8 cellular contexts compared by ENCODE assay signal in the genomic region with DNA sequence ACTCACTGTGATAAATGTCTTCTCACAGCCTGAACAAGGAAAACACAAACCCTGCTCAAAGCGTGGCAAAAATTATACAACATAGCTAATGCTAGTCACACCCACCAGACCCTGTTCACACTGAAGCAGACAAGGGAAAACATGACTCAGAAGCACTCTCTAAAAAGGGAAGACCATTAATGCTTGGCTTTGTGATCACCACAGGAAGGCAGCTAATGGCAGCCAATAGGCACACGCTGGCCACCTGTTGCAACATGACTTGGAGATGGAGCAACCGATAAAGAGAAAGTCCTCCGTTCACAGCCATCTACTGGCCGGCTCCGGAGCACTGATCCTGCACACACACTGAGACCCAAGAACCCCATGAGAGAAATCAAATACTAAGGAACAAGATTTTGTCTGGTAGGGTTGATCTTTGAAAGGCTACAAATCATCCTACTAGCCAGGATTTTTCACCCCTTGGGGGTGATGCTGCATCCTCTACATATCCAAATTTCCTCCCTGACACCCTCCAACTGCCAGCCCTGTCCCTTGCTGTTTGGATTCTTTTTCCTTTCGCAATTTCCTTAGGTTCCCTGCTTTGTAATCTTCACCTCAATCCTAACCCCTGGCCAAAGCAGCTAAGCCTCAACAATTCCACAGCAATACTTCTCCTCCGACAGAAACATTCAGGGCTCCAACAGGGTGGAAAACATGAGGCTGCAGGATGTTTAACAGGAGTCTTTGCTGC. TPM values are rescaled to one million over a fixed set of nuclear protein-coding genes. Genes with fewer than 3 reads are reported as not detected.
DNase-seq lines count a peak whose midpoint lies in the region; ATAC-seq and TF ChIP-seq lines count a peak whose summit lies in the region.

No MANE protein-coding gene starts in this region.

- H3K4me1 Mint-ChIP-seq in effector memory CD8-positive, alpha-beta T cell (ENCODE audit: low read depth in 2 of 2), result peaks cover 50 to 52% of the 10 kb centered on the region in 2 donors

- WGBS in testis, 2 donors, result 46 to 53% methylated on average over 8 of the region's 8 CpGs

- no peak for ATAC-seq in effector memory CD8-positive, alpha-beta T cell (replicated peaks)
- ATAC-seq in GM18909 (IDR thresholded peaks at IDR 0.05; ENCODE audit: poor library complexity, unreplicated experiment), result no peak

- POLR2A ChIA-PET in RWPE1 (lab: Yijun Ruan, JAX; ENCODE audit: low non-redundant PET), result interaction anchor here (0.5 kb wide), 1 partner anchor 16 kb away, joined by 4 read pairs; no protein-coding TSS in a partner anchor

- peaks cover 27% of the 10 kb centered on the region for H3K4me1 ChIP-seq in testis

- H3K4me3 ChIP-seq in testis, result no peak overlapping the region

- peaks cover 76% of the 10 kb centered on the region for H3K36me3 Mint-ChIP-seq in effector memory CD8-positive, alpha-beta T cell (ENCODE audit: insufficient read depth)

- CTCF ChIA-PET in RWPE1 (lab: Yijun Ruan, JAX), result interaction anchor here (0.7 kb wide), 1 partner anchor 338 kb away, joined by 3 read pairs; no protein-coding TSS in a partner anchor

- H3K9me3 ChIP-seq in testis, result no peaks in the 10 kb centered on the region

- peak; percentile 20 for TF ChIP-seq CTCF in RWPE1 (conservative IDR thresholded peaks at IDR 0.05; ENCODE audit: low read depth)
- no peak for TF ChIP-seq CTCF in testis (IDR thresholded peaks at IDR 0.05)

- DNase-seq in COLO668 (lab: John Stamatoyannopoulos, UW; ENCODE audit: unreplicated experiment) (peak; percentile 19), HuH-7.5 (ENCODE audit: low spot score) (peak; percentile 93), RWPE1 (ENCODE audit: low spot score) (peak; percentile 96), medulla oblongata (ENCODE audit: extremely low spot score) (peak; percentile 77), testis (peak; percentile 43)
- no peak for DNase-seq in effector memory CD8-positive, alpha-beta T cell
- no peak for DNase-seq in stimulated activated CD4-positive, alpha-beta T cell treated with anti-CD3 and anti-CD28 coated beads, Interleukin-1b, Interleukin-23, amount 100 ng/mL, for 48 hours

- no peaks in the 10 kb centered on the region for H3K36me3 ChIP-seq in testis (ENCODE audit: low read depth, missing control alignments)

- intact Hi-C loops in testis (cut with DNase I; ENCODE audit: low total_unique reads), result no loop called here

- H3K4me3 Mint-ChIP-seq in effector memory CD8-positive, alpha-beta T cell, result peak overlapping the region; percentile 68 to 76

- no peaks in the 10 kb centered on the region for H3K27me3 Mint-ChIP-seq in effector memory CD8-positive, alpha-beta T cell

- no peak for TF ChIP-seq POLR2A in testis (IDR thresholded peaks at IDR 0.05)

- H3K27ac ChIP-seq in RWPE1, result peak overlapping the region; percentile 93
- H3K27ac ChIP-seq in testis, result no peak overlapping the region

- H3K27ac Mint-ChIP-seq in effector memory CD8-positive, alpha-beta T cell, result peak overlapping the region; percentile 65 to 79

- no peaks in the 10 kb centered on the region for H3K9me3 Mint-ChIP-seq in effector memory CD8-positive, alpha-beta T cell

- H3K27me3 ChIP-seq in testis, result no peaks in the 10 kb centered on the region

RNA-seq across cellular contexts. Expression of gene ZXDC, which starts 3.2 kb away (rescaled TPM):
- total RNA-seq in testis, result 10 to 100 TPM; 78.9 to 80.3 TPM
- polyA plus RNA-seq in testis (ENCODE audit: insufficient read depth, low read depth, low replicate concordance), result 25.6 TPM

RNA-seq across cellular contexts. Expression of gene UROC1, which starts 45.1 kb away (rescaled TPM):
- 1 to 10 TPM in 1 of 2 donors, under 1 TPM in 1; 0.25 to 1.0 TPM for total RNA-seq in testis
- 0.34 TPM for polyA plus RNA-seq in testis (ENCODE audit: insufficient read depth, low read depth, low replicate concordance)

RNA-seq across cellular contexts. Expression of gene CHST13, which starts 51.5 kb away (rescaled TPM):
- 10 to 100 TPM; 13.3 to 21.7 TPM for total RNA-seq in testis
- 21.4 TPM for polyA plus RNA-seq in testis (ENCODE audit: insufficient read depth, low read depth, low replicate concordance)

Comparison
In these comparisons a context has a peak if more than half of its experiments do, and no peak if none do; other contexts are left out.
1. DNase-seq: peak in COLO668 (single experiment), HuH-7.5 (single experiment), RWPE1 (single experiment), medulla oblongata (single experiment) and testis (single experiment); none in effector memory CD8-positive, alpha-beta T cell (0 of 3) and stimulated activated CD4-positive, alpha-beta T cell treated with anti-CD3 and anti-CD28 coated beads, Interleukin-1b, Interleukin-23, amount 100 ng/mL, for 48 hours (single experiment).